In genomic region chr9:95753762-95754465, GRCh38 we compare ENCODE assay signal across 17 cellular contexts.
A peak's percentile ranks its signal among the peaks of the same experiment; 100 is the strongest.
DNase-seq lines count a peak whose midpoint lies in the region; FAIRE-seq and TF ChIP-seq lines count a peak whose summit lies in the region.
"Had no signal": no experiment of that assay in that cellular context is flagged by ENCODE, and none has a peak within 500 bp of the region (broad histone marks: within the 10 kb centered on the region; RNA-seq: fewer than 3 reads in every experiment).

No MANE protein-coding gene starts in this region.

- TF ChIP-seq CTCF in H9 (conservative IDR thresholded peaks at IDR 0.05) (no peak), left ventricle myocardium inferior (IDR thresholded peaks at IDR 0.05; ENCODE audit: borderline replicate concordance) (no peak)

- H2AK5ac ChIP-seq in H9 (ENCODE audit: insufficient read length, low read length) (no peak overlapping the region), trophoblast cell (ENCODE audit: low read length) (no peak overlapping the region)

- H3K4ac ChIP-seq in H9 (ENCODE audit: low read depth, low read length) (no peak overlapping the region), trophoblast cell (ENCODE audit: low read depth, low read length) (no peak overlapping the region)

- H4K8ac ChIP-seq in H9 (replicated peaks; ENCODE audit: insufficient read length, low read depth, low read length) (no peak overlapping the region), trophoblast cell (ENCODE audit: low read depth, low read length) (no peak overlapping the region)

- no peak overlapping the region for H3K56ac ChIP-seq in H9 (ENCODE audit: insufficient read length, low read depth, low read length)

- H3K27ac ChIP-seq in H9 (ENCODE audit: insufficient read length, low read depth, low read length): no peak overlapping the region
- peak overlapping the region; percentile 21 for H3K27ac ChIP-seq in SJSA1
- H3K27ac ChIP-seq in left ventricle myocardium inferior (replicated peaks): peak overlapping the region; percentile 42
- peak overlapping the region; percentile 12 for H3K27ac ChIP-seq in trophoblast cell (ENCODE audit: low read depth, low read length)
- H3K27ac ChIP-seq: HL-60 had no signal

- H3K23ac ChIP-seq in H9 (ENCODE audit: insufficient read length, low read depth, low read length): no peak overlapping the region
- no peak overlapping the region for H3K23ac ChIP-seq in trophoblast cell (ENCODE audit: low read length)

- no peak overlapping the region for H3K18ac ChIP-seq in H9 (ENCODE audit: insufficient read length, low read depth, low read length)
- H3K18ac ChIP-seq in trophoblast cell (ENCODE audit: low read length): no peak overlapping the region

- H2BK120ac ChIP-seq in H9 (ENCODE audit: low read depth, low read length, poor library complexity, severe bottlenecking) (no peak overlapping the region), trophoblast cell (ENCODE audit: insufficient read depth, low read length, poor library complexity) (peak overlapping the region; percentile 18)

- no peak overlapping the region for H2BK12ac ChIP-seq in H9 (ENCODE audit: insufficient read length, low read depth, low read length)
- H2BK12ac ChIP-seq in trophoblast cell (ENCODE audit: low read length): peak overlapping the region; percentile 32

- H4K5ac ChIP-seq in H9 (ENCODE audit: insufficient read length, low read depth, low read length): no peak overlapping the region

- H2BK20ac ChIP-seq in H9 (ENCODE audit: low read depth, low read length, poor library complexity, severe bottlenecking): no peak overlapping the region

- no peaks in the 10 kb centered on the region for H4K20me1 ChIP-seq in H9 (ENCODE audit: control insufficient read depth, insufficient read depth, insufficient read length)

- H3K27me3 ChIP-seq in H9 (ENCODE audit: insufficient read depth, low read length) (peaks cover 9% of the 10 kb centered on the region; the same call in 1 of the 2 replicates), SJSA1 (replicated peaks) (no peaks in the 10 kb centered on the region), left ventricle myocardium inferior (ENCODE audit: low read depth) (peaks cover 32% of the 10 kb centered on the region), trophoblast cell (ENCODE audit: insufficient read depth, low read length) (peaks cover 5% of the 10 kb centered on the region)

- H3K27ac Mint-ChIP-seq in H9: peak overlapping the region in 1 of 3 experiments; percentile 91; a peak in 2 of 7 replicates
- H3K27ac Mint-ChIP-seq: stimulated activated effector memory CD8-positive, alpha-beta T cell treated with anti-CD3 and anti-CD28 coated beads, Interleukin-12 subunit alpha, Interleukin-12 subunit beta, amount 100 ng/mL, for 72 hours had no signal

- DNase-seq in H9: no peak
- DNase-seq in SJSA1 (ENCODE audit: low read depth in 1 of 2, low spot score in 2 of 2): peak; percentile 93 to 98
- DNase-seq in left ventricle myocardium inferior: peak; percentile 48
- no peak for DNase-seq in trophoblast cell
- no peak for DNase-seq in urothelium cell line (ENCODE audit: low spot score)
- DNase-seq in foreskin melanocyte: no peak
- no peak for DNase-seq in DMS53 treated with DMSO at 0.1 percent for 48 hours (lab: John Stamatoyannopoulos, UW; ENCODE audit: unreplicated experiment)
- DNase-seq in SHP77 treated with DMSO at 0.1 percent for 48 hours (lab: John Stamatoyannopoulos, UW): no peak
- DNase-seq: naive thymus-derived CD8-positive, alpha-beta T cell; NCI-H1105 treated with DMSO at 0.1 percent for 48 hours; stimulated activated CD4-positive, alpha-beta T cell treated with anti-CD3 and anti-CD28 coated beads, Interleukin-15, amount 100 ng/mL, for 24 hours had no signal

- H3K4me2 ChIP-seq in H9 (ENCODE audit: insufficient read depth, insufficient read length, low read length) (peak overlapping the region; percentile 2), trophoblast cell (ENCODE audit: low read length) (peak overlapping the region; percentile 4)

- no peaks in the 10 kb centered on the region; a peak in 1 of 5 replicates for H3K9me3 Mint-ChIP-seq in H9
- H3K9me3 Mint-ChIP-seq: naive thymus-derived CD8-positive, alpha-beta T cell; stimulated activated effector memory CD8-positive, alpha-beta T cell treated with anti-CD3 and anti-CD28 coated beads, Interleukin-12 subunit alpha, Interleukin-12 subunit beta, amount 100 ng/mL, for 72 hours had no signal

- peaks cover 50 to 57% of the 10 kb centered on the region in 2 experiments for H3K4me1 Mint-ChIP-seq in H9

- no peaks in the 10 kb centered on the region; a peak in 1 of 7 replicates for H3K36me3 Mint-ChIP-seq in H9 (ENCODE audit: insufficient read depth in 1 of 3, low read depth in 3 of 3)
- H3K36me3 Mint-ChIP-seq: naive thymus-derived CD8-positive, alpha-beta T cell; stimulated activated effector memory CD8-positive, alpha-beta T cell treated with anti-CD3 and anti-CD28 coated beads, Interleukin-12 subunit alpha, Interleukin-12 subunit beta, amount 100 ng/mL, for 72 hours had no signal

- H3K9me3 ChIP-seq in H9 (ENCODE audit: control insufficient read depth, low read depth, low read length) (no peaks in the 10 kb centered on the region), SJSA1 (replicated peaks) (no peaks in the 10 kb centered on the region), left ventricle myocardium inferior (replicated peaks) (no peaks in the 10 kb centered on the region), trophoblast cell (ENCODE audit: insufficient read depth, low read depth, low read length) (peaks cover 2% of the 10 kb centered on the region)

- H3K9ac ChIP-seq in H9 (ENCODE audit: extremely low read depth, insufficient read length, low read length) (no peak overlapping the region), trophoblast cell (ENCODE audit: low read length) (no peak overlapping the region)

- H3K79me2 ChIP-seq in H9 (ENCODE audit: insufficient read depth, low read length) (no peaks in the 10 kb centered on the region), trophoblast cell (ENCODE audit: control insufficient read depth, insufficient read depth, low read length, poor library complexity) (peaks cover 3% of the 10 kb centered on the region)

- H3K36me3 ChIP-seq in SJSA1: no peaks in the 10 kb centered on the region
- no peaks in the 10 kb centered on the region for H3K36me3 ChIP-seq in left ventricle myocardium inferior
- H3K36me3 ChIP-seq in trophoblast cell (ENCODE audit: control insufficient read depth in 1 of 2, insufficient read depth in 2 of 2, low read length in 2 of 2): no peaks in the 10 kb centered on the region

- no peak for FAIRE-seq in urothelium cell line (lab: Jason Lieb, UNC)
- FAIRE-seq: colon, GM19239, RCC 7860, TTC549 had no signal

- no peak overlapping the region for H2BK15ac ChIP-seq in H9 (ENCODE audit: low read depth, low read length)

- WGBS in H9 (ENCODE audit: extremely low coverage, insufficient read length, low lambda C conversion rate): no CpG with 5 or more reads among the region's 7 CpGs
- WGBS in trophoblast cell (ENCODE audit: extremely low coverage, insufficient coverage, insufficient read length): no CpG with 5 or more reads among the region's 7 CpGs

- no peak overlapping the region for H4K12ac ChIP-seq in trophoblast cell (ENCODE audit: low read depth, low read length)

- peaks cover 60% of the 10 kb centered on the region for H3K27me3 Mint-ChIP-seq in H9 (ENCODE audit: low read depth)

- H4K91ac ChIP-seq in H9 (ENCODE audit: insufficient read length, low read depth, low read length): no peak overlapping the region
- H4K91ac ChIP-seq in trophoblast cell (ENCODE audit: low read depth, low read length): peak overlapping the region; percentile 42

- H3K4me3 Mint-ChIP-seq in H9: peak overlapping the region in 1 of 2 experiments; percentile 53; a peak in 2 of 5 replicates
- H3K4me3 Mint-ChIP-seq: stimulated activated effector memory CD8-positive, alpha-beta T cell treated with anti-CD3 and anti-CD28 coated beads, Interleukin-12 subunit alpha, Interleukin-12 subunit beta, amount 100 ng/mL, for 72 hours had no signal

- H3K4me3 ChIP-seq in SJSA1: no peak overlapping the region
- H3K4me3 ChIP-seq in left ventricle myocardium inferior: no peak overlapping the region
- no peak overlapping the region for H3K4me3 ChIP-seq in trophoblast cell (ENCODE audit: low read depth, low read length)

- H2AFZ ChIP-seq in H9 (ENCODE audit: low read length): no peak overlapping the region
- H2AFZ ChIP-seq in trophoblast cell (ENCODE audit: insufficient read depth, low read length, poor library complexity): no peak overlapping the region

- no peak overlapping the region for H3T11ph ChIP-seq in H9 (ENCODE audit: low read length)

- H3K4me1 ChIP-seq in H9 (ENCODE audit: insufficient read depth, low read length): peaks cover 9% of the 10 kb centered on the region
- H3K4me1 ChIP-seq in SJSA1 (replicated peaks): peaks cover 47% of the 10 kb centered on the region
- H3K4me1 ChIP-seq in left ventricle myocardium inferior: peaks cover 47% of the 10 kb centered on the region
- peaks cover 25 to 26% of the 10 kb centered on the region in 2 experiments for H3K4me1 ChIP-seq in trophoblast cell (ENCODE audit: control insufficient read depth in 1 of 2, insufficient read depth in 2 of 2, low read length in 2 of 2)

- no peak overlapping the region for H2BK5ac ChIP-seq in H9 (ENCODE audit: insufficient read length, low read length)
- H2BK5ac ChIP-seq in trophoblast cell (ENCODE audit: low read depth, low read length, poor library complexity): no peak overlapping the region

- intact Hi-C loops in left ventricle myocardium inferior (cut with micrococcal nuclease): no loop called here

- no peak overlapping the region for H3K14ac ChIP-seq in H9 (ENCODE audit: insufficient read depth, low read length)
- H3K14ac ChIP-seq in trophoblast cell (ENCODE audit: low read length): no peak overlapping the region

- H3K79me1 ChIP-seq in H9 (ENCODE audit: insufficient read depth, low read depth, low read length, poor library complexity, severe bottlenecking) (no peaks in the 10 kb centered on the region), trophoblast cell (ENCODE audit: low read length) (peaks cover 11% of the 10 kb centered on the region)

- H3K23me2 ChIP-seq in H9 (ENCODE audit: insufficient read length, low read depth, low read length, poor library complexity, severe bottlenecking): no peaks in the 10 kb centered on the region

Comparison
In these comparisons a context has a peak if more than half of its experiments do, and no peak if none do; other contexts are left out.
1. DNase-seq: peak in SJSA1 (2 of 2) and left ventricle myocardium inferior (single experiment); none in H9 (single experiment), trophoblast cell (0 of 2), urothelium cell line (single experiment), foreskin melanocyte (single experiment), DMS53 treated with DMSO at 0.1 percent for 48 hours (single experiment) and SHP77 treated with DMSO at 0.1 percent for 48 hours (single experiment).